Comparison of ENCODE assay signal across 17 cellular contexts in genomic region chr14:81772391-81772790, GRCh38.
"Had no signal": no experiment of that assay in that cellular context is flagged by ENCODE, and none has a peak within 500 bp of the region (broad histone marks: within the 10 kb centered on the region; RNA-seq: fewer than 3 reads in every experiment).

No MANE protein-coding gene starts in this region.

- DNase-seq: activated CD4-positive, alpha-beta T cell treated with anti-CD3 and anti-CD28 coated beads, Interleukin-2, amount 50 U/mL, for 48 hours; activated CD8-positive, alpha-beta memory T cell treated with anti-CD3 and anti-CD28 coated beads, Interleukin-2, amount 10 ng/mL, durations not matched to agents 7 days and 5 days; activated naive CD4-positive, alpha-beta T cell treated with anti-CD3 and anti-CD28 coated beads, Interleukin-2, amount 10 ng/mL, durations not matched to agents 7 days and 5 days; activated T-cell treated with anti-CD3 and anti-CD28 coated beads, Interleukin-2, amount 50 U/mL, for 1 hour; gastrocnemius medialis; heart right ventricle; left colon; pancreas; sigmoid colon; spleen; stomach; testis; upper lobe of left lung; WERI-Rb-1 had no signal

- H3K27ac Mint-ChIP-seq: activated CD8-positive, alpha-beta memory T cell treated with anti-CD3 and anti-CD28 coated beads, Interleukin-2, amount 10 ng/mL, durations not matched to agents 7 days and 5 days; activated naive CD4-positive, alpha-beta T cell treated with anti-CD3 and anti-CD28 coated beads, Interleukin-2, amount 10 ng/mL, durations not matched to agents 7 days and 5 days had no signal

- FAIRE-seq: pancreas had no signal

- H3K27me3 Mint-ChIP-seq: activated CD8-positive, alpha-beta memory T cell treated with anti-CD3 and anti-CD28 coated beads, Interleukin-2, amount 10 ng/mL, durations not matched to agents 7 days and 5 days; activated naive CD4-positive, alpha-beta T cell treated with anti-CD3 and anti-CD28 coated beads, Interleukin-2, amount 10 ng/mL, durations not matched to agents 7 days and 5 days had no signal

- H3K27ac ChIP-seq: ascending aorta, breast epithelium, gastrocnemius medialis, pancreas, sigmoid colon, stomach, testis, WERI-Rb-1 had no signal

- ATAC-seq: activated CD8-positive, alpha-beta memory T cell treated with anti-CD3 and anti-CD28 coated beads, Interleukin-2, amount 10 ng/mL, durations not matched to agents 7 days and 5 days; gastrocnemius medialis; heart right ventricle; left colon had no signal

- H3K27me3 ChIP-seq: ascending aorta, breast epithelium, gastrocnemius medialis, heart right ventricle, pancreas, sigmoid colon, spleen, stomach, testis, upper lobe of left lung had no signal

- H3K4me1 Mint-ChIP-seq: activated CD8-positive, alpha-beta memory T cell treated with anti-CD3 and anti-CD28 coated beads, Interleukin-2, amount 10 ng/mL, durations not matched to agents 7 days and 5 days; activated naive CD4-positive, alpha-beta T cell treated with anti-CD3 and anti-CD28 coated beads, Interleukin-2, amount 10 ng/mL, durations not matched to agents 7 days and 5 days had no signal

- H3K9me3 ChIP-seq: ascending aorta, breast epithelium, gastrocnemius medialis, pancreas, sigmoid colon, stomach, testis, upper lobe of left lung had no signal

- H3K4me3 Mint-ChIP-seq: activated CD8-positive, alpha-beta memory T cell treated with anti-CD3 and anti-CD28 coated beads, Interleukin-2, amount 10 ng/mL, durations not matched to agents 7 days and 5 days; activated naive CD4-positive, alpha-beta T cell treated with anti-CD3 and anti-CD28 coated beads, Interleukin-2, amount 10 ng/mL, durations not matched to agents 7 days and 5 days; neural crest cell had no signal

- H3K4me3 ChIP-seq: ascending aorta, breast epithelium, gastrocnemius medialis, heart right ventricle, pancreas, sigmoid colon, spleen, stomach, testis, upper lobe of left lung had no signal

- H3K36me3 ChIP-seq: ascending aorta, breast epithelium, gastrocnemius medialis, heart right ventricle, pancreas, sigmoid colon, spleen, stomach, upper lobe of left lung, WERI-Rb-1 had no signal

- H3K36me3 Mint-ChIP-seq: activated CD8-positive, alpha-beta memory T cell treated with anti-CD3 and anti-CD28 coated beads, Interleukin-2, amount 10 ng/mL, durations not matched to agents 7 days and 5 days; activated naive CD4-positive, alpha-beta T cell treated with anti-CD3 and anti-CD28 coated beads, Interleukin-2, amount 10 ng/mL, durations not matched to agents 7 days and 5 days had no signal

- H3K4me1 ChIP-seq: ascending aorta, breast epithelium, gastrocnemius medialis, pancreas, stomach, testis, upper lobe of left lung had no signal
